ENCODE assay signal across 8 cellular contexts in genomic region chr7:102395620-102395957, GRCh38. TPM values are rescaled to one million over a fixed set of nuclear protein-coding genes. Genes with fewer than 3 reads are reported as not detected.
DNase-seq lines count a peak whose midpoint lies in the region; ATAC-seq, FAIRE-seq and TF ChIP-seq lines count a peak whose summit lies in the region.

No MANE protein-coding gene starts in this region.

- TF ChIP-seq POLR2A in esophagus muscularis mucosa (IDR thresholded peaks at IDR 0.05; ENCODE audit: low read depth) (no peak), ovary (IDR thresholded peaks at IDR 0.05) (no peak)

- H3K27me3 Mint-ChIP-seq in T-helper 1 cell treated with Interleukin-12 subunit alpha and Interleukin-12 subunit beta and Interleukin-4 antibody, amounts not matched to agents 30 μg/mL and 1 μg/mL, for 36 hours (ENCODE audit: low read depth): no peaks in the 10 kb centered on the region

- peaks cover 9 to 29% (median 19%) of the 10 kb centered on the region in 4 donors for H3K4me1 ChIP-seq in esophagus muscularis mucosa
- H3K4me1 ChIP-seq in ovary (ENCODE audit: insufficient read depth): peaks cover 4% of the 10 kb centered on the region

- no peak for ATAC-seq in HG03442 (IDR thresholded peaks at IDR 0.05; ENCODE audit: unreplicated experiment)

- H3K27ac ChIP-seq in esophagus muscularis mucosa (replicated peaks in 1 of 4) (peak overlapping the region; percentile 80 to 83 (median 82)), ovary (peak overlapping the region; percentile 46 to 76)

- H3K9me3 Mint-ChIP-seq in T-helper 1 cell treated with Interleukin-12 subunit alpha and Interleukin-12 subunit beta and Interleukin-4 antibody, amounts not matched to agents 30 μg/mL and 1 μg/mL, for 36 hours: no peaks in the 10 kb centered on the region

- 7% methylated on average over 10 of the region's 10 CpGs for WGBS in esophagus muscularis mucosa
- WGBS in ovary, 3 donors: 2 to 9% (median 2%) methylated on average over 10 of the region's 10 CpGs

- peak overlapping the region; percentile 88 for H3K27ac Mint-ChIP-seq in T-helper 1 cell treated with Interleukin-12 subunit alpha and Interleukin-12 subunit beta and Interleukin-4 antibody, amounts not matched to agents 30 μg/mL and 1 μg/mL, for 36 hours

- peaks cover 14% of the 10 kb centered on the region for H3K36me3 Mint-ChIP-seq in T-helper 1 cell treated with Interleukin-12 subunit alpha and Interleukin-12 subunit beta and Interleukin-4 antibody, amounts not matched to agents 30 μg/mL and 1 μg/mL, for 36 hours (ENCODE audit: low read depth)

- no peaks in the 10 kb centered on the region for H3K9me3 ChIP-seq in esophagus muscularis mucosa
- no peaks in the 10 kb centered on the region for H3K9me3 ChIP-seq in ovary

- in situ Hi-C loops in GM13976 (cut with MboI; ENCODE audit: low sequenced_read_pairs, unreplicated experiment): loop anchor here (25.0 kb wide), 1 partner anchor 858 kb away; no protein-coding TSS in a partner anchor

- peak overlapping the region; percentile 88 for H3K4me3 Mint-ChIP-seq in T-helper 1 cell treated with Interleukin-12 subunit alpha and Interleukin-12 subunit beta and Interleukin-4 antibody, amounts not matched to agents 30 μg/mL and 1 μg/mL, for 36 hours

- no peak for TF ChIP-seq CTCF in esophagus muscularis mucosa (IDR thresholded peaks at IDR 0.05)
- TF ChIP-seq CTCF in ovary (IDR thresholded peaks at IDR 0.05): no peak
- TF ChIP-seq CTCF in GM13976 (IDR thresholded peaks at IDR 0.05; ENCODE audit: borderline replicate concordance, control extremely low read depth, extremely low read depth, insufficient read depth, missing control alignments): no peak

- H3K27me3 ChIP-seq in esophagus muscularis mucosa: no peaks in the 10 kb centered on the region
- H3K27me3 ChIP-seq in ovary: no peaks in the 10 kb centered on the region

- TF ChIP-seq EP300 in esophagus muscularis mucosa (IDR thresholded peaks at IDR 0.05): no peak
- TF ChIP-seq EP300 in ovary (IDR thresholded peaks at IDR 0.05): no peak

- peak overlapping the region; percentile 66 to 93 (median 76) for H3K4me3 ChIP-seq in esophagus muscularis mucosa
- H3K4me3 ChIP-seq in ovary: peak overlapping the region; percentile 93

- DNase-seq in T-helper 1 cell (no peak), RCC 7860 (ENCODE audit: low spot score) (peak; percentile 16), esophagus muscularis mucosa (ENCODE audit: extremely low spot score) (no peak), ovary (no peak), GM13976 (ENCODE audit: low spot score) (no peak)
- no peak for DNase-seq in effector CD8-positive, alpha-beta T cell (lab: John Stamatoyannopoulos, UW)

- FAIRE-seq in RCC 7860 (lab: Jason Lieb, UNC): no peak

- H3K36me3 ChIP-seq in esophagus muscularis mucosa: peaks cover 13 to 41% (median 27%) of the 10 kb centered on the region in 4 donors
- no peaks in the 10 kb centered on the region for H3K36me3 ChIP-seq in ovary

- intact Hi-C loops in esophagus muscularis mucosa (cut with DNase I): no loop called here
- intact Hi-C loops in ovary (cut with DNase I): loop anchor here in 1 of 4 donors (10.0 kb wide), 1 partner anchor 851 kb away; no protein-coding TSS in a partner anchor

- H3K4me1 Mint-ChIP-seq in T-helper 1 cell treated with Interleukin-12 subunit alpha and Interleukin-12 subunit beta and Interleukin-4 antibody, amounts not matched to agents 30 μg/mL and 1 μg/mL, for 36 hours (ENCODE audit: low read depth): peaks cover 15% of the 10 kb centered on the region

RNA-seq across cellular contexts. Expression of gene PRKRIP1, which starts 0.6 kb away (rescaled TPM):
- 10 to 100 TPM; 14.7 to 21.6 (median 19.2) TPM for total RNA-seq in esophagus muscularis mucosa
- total RNA-seq in ovary: 10 to 100 TPM; 17.4 to 28.8 (median 23.9) TPM
- polyA plus RNA-seq in ovary: 10 to 100 TPM; 23.4 to 26.9 TPM

RNA-seq across cellular contexts. Expression of gene ORAI2, which starts 37.8 kb away (rescaled TPM):
- total RNA-seq in esophagus muscularis mucosa (10 to 100 TPM in 3 of 4 donors, 1 to 10 TPM in 1; 6.2 to 16.0 (median 12.3) TPM), ovary (10 to 100 TPM in 6 of 7 donors, 1 to 10 TPM in 1; 6.4 to 18.9 (median 16.3) TPM)
- 10 to 100 TPM in 1 of 2 donors, 1 to 10 TPM in 1; 3.2 to 10.0 TPM for polyA plus RNA-seq in ovary

RNA-seq across cellular contexts. Expression of gene SPDYE6, which starts 39.3 kb away (rescaled TPM):
- total RNA-seq in esophagus muscularis mucosa: not detected
- total RNA-seq in ovary: not detected
- polyA plus RNA-seq in ovary: not detected
